In the genomic region with DNA sequence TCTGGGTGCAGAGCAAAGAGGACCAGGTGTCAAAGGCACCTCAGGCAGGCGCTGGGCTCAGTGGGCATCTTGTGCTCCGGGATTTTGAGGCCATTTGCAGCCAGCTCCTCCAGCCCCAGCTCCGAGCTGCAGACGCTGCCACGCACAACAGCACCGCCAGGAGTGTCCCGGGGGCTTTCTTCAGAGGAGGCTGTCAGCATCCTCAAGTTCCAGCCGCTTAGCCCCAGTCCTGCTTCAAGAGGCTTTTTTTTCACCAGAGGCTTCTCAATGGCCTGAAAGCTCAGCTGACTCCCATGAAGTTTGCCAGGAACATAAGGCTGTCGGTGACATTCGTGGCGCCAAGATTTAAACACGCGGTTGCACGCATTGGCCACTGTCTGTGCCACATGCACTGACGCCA, we compare ENCODE assay signal across 15 cellular contexts. TPM values are rescaled to one million over a fixed set of nuclear protein-coding genes. Genes with fewer than 3 reads are reported as not detected.
"Had no signal": no experiment of that assay in that cellular context is flagged by ENCODE, and none has a peak within 500 bp of the region (broad histone marks: within the 10 kb centered on the region; RNA-seq: fewer than 3 reads in every experiment).

No MANE protein-coding gene starts in this region.

RNA-seq across cellular contexts. Expression of gene POTEJ, which starts 0.8 kb away (rescaled TPM):
- total RNA-seq: activated CD8-positive, alpha-beta T cell treated with anti-CD3 and anti-CD28 coated beads for 36 hours; activated naive CD4-positive, alpha-beta T cell treated with anti-CD3 and anti-CD28 coated beads for 36 hours; activated naive CD8-positive, alpha-beta T cell treated with anti-CD3 and anti-CD28 coated beads for 36 hours; activated T-cell treated with anti-CD3 and anti-CD28 coated beads, Interleukin-2, amount 50 U/mL, for 4 hours; activated T-helper 17 cell treated with anti-CD3 and anti-CD28 coated beads, Interleukin-2, amount 50 U/mL, for 72 hours; adrenal gland; aorta; chondrocyte; esophagus muscularis mucosa; fibroblast of lung; fibroblast of villous mesenchyme; gastroesophageal sphincter; glomerular endothelial cell; T-helper 1 cell treated with Interleukin-12 subunit alpha and Interleukin-12 subunit beta and Interleukin-4 antibody, amounts not matched to agents 30 ng/mL and 1 ng/mL, for 36 hours had no signal
- polyA plus RNA-seq: adrenal gland, aorta, fibroblast of lung had no signal

RNA-seq across cellular contexts. Expression of gene CFC1, which starts 11.1 kb away (rescaled TPM):
- total RNA-seq: activated CD8-positive, alpha-beta T cell treated with anti-CD3 and anti-CD28 coated beads for 36 hours; activated naive CD4-positive, alpha-beta T cell treated with anti-CD3 and anti-CD28 coated beads for 36 hours; activated naive CD8-positive, alpha-beta T cell treated with anti-CD3 and anti-CD28 coated beads for 36 hours; activated T-helper 17 cell treated with anti-CD3 and anti-CD28 coated beads, Interleukin-2, amount 50 U/mL, for 72 hours; aorta; chondrocyte; dermis microvascular lymphatic vessel endothelial cell; esophagus muscularis mucosa; fibroblast of lung; fibroblast of villous mesenchyme; glomerular endothelial cell; T-helper 1 cell treated with Interleukin-12 subunit alpha and Interleukin-12 subunit beta and Interleukin-4 antibody, amounts not matched to agents 30 ng/mL and 1 ng/mL, for 36 hours had no signal
- polyA plus RNA-seq: aorta, fibroblast of lung had no signal
